Comparison of ENCODE assay signal across 1 cellular context in the genomic region with DNA sequence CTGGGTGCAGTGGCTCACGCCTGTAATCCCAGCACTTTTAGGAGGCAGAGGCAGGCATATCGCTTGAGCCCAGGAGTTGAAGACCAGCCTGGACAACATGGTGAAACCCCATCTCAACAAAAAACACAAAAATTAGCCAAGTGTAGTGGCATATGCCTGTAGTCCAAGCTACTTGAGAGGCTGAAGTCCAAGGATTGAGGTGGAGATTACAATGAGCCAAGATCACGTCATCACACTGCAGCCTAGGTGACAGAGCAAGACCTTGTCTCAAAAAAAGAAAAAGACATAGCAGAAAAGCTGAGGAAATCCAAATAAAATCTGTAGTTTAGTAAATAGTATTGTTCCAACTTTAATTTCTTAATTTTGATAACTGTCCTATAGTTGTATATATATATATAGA.
TF ChIP-seq lines count a peak whose summit lies in the region.

No MANE protein-coding gene starts in this region.

TF ChIP-seq in GM23338, 12 proteins besides CTCF, POLR2A, EP300 and RAD21 (continued from another document):
- TF ChIP-seq, protein P1, sequence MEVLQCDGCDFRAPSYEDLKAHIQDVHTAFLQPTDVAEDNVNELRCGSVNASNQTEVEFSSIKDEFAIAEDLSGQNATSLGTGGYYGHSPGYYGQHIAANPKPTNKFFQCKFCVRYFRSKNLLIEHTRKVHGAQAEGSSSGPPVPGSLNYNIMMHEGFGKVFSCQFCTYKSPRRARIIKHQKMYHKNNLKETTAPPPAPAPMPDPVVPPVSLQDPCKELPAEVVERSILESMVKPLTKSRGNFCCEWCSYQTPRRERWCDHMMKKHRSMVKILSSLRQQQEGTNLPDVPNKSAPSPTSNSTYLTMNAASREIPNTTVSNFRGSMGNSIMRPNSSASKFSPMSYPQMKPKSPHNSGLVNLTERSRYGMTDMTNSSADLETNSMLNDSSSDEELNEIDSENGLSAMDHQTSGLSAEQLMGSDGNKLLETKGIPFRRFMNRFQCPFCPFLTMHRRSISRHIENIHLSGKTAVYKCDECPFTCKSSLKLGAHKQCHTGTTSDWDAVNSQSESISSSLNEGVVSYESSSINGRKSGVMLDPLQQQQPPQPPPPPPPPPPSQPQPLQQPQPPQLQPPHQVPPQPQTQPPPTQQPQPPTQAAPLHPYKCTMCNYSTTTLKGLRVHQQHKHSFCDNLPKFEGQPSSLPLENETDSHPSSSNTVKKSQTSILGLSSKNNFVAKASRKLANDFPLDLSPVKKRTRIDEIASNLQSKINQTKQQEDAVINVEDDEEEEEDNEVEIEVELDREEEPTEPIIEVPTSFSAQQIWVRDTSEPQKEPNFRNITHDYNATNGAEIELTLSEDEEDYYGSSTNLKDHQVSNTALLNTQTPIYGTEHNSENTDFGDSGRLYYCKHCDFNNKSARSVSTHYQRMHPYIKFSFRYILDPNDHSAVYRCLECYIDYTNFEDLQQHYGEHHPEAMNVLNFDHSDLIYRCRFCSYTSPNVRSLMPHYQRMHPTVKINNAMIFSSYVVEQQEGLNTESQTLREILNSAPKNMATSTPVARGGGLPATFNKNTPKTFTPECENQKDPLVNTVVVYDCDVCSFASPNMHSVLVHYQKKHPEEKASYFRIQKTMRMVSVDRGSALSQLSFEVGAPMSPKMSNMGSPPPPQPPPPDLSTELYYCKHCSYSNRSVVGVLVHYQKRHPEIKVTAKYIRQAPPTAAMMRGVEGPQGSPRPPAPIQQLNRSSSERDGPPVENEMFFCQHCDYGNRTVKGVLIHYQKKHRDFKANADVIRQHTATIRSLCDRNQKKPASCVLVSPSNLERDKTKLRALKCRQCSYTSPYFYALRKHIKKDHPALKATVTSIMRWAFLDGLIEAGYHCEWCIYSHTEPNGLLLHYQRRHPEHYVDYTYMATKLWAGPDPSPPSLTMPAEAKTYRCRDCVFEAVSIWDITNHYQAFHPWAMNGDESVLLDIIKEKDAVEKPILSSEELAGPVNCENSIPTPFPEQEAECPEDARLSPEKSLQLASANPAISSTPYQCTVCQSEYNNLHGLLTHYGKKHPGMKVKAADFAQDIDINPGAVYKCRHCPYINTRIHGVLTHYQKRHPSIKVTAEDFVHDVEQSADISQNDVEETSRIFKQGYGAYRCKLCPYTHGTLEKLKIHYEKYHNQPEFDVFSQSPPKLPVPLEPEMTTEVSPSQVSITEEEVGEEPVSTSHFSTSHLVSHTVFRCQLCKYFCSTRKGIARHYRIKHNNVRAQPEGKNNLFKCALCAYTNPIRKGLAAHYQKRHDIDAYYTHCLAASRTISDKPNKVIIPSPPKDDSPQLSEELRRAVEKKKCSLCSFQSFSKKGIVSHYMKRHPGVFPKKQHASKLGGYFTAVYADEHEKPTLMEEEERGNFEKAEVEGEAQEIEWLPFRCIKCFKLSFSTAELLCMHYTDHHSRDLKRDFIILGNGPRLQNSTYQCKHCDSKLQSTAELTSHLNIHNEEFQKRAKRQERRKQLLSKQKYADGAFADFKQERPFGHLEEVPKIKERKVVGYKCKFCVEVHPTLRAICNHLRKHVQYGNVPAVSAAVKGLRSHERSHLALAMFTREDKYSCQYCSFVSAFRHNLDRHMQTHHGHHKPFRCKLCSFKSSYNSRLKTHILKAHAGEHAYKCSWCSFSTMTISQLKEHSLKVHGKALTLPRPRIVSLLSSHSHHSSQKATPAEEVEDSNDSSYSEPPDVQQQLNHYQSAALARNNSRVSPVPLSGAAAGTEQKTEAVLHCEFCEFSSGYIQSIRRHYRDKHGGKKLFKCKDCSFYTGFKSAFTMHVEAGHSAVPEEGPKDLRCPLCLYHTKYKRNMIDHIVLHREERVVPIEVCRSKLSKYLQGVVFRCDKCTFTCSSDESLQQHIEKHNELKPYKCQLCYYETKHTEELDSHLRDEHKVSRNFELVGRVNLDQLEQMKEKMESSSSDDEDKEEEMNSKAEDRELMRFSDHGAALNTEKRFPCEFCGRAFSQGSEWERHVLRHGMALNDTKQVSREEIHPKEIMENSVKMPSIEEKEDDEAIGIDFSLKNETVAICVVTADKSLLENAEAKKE (CRISPR knock-in tag; IDR thresholded peaks at IDR 0.05), result no peak
- TF ChIP-seq CREB1 (CRISPR knock-in tag; IDR thresholded peaks at IDR 0.05; ENCODE audit: low read depth), result no peak
- TF ChIP-seq, protein P2, sequence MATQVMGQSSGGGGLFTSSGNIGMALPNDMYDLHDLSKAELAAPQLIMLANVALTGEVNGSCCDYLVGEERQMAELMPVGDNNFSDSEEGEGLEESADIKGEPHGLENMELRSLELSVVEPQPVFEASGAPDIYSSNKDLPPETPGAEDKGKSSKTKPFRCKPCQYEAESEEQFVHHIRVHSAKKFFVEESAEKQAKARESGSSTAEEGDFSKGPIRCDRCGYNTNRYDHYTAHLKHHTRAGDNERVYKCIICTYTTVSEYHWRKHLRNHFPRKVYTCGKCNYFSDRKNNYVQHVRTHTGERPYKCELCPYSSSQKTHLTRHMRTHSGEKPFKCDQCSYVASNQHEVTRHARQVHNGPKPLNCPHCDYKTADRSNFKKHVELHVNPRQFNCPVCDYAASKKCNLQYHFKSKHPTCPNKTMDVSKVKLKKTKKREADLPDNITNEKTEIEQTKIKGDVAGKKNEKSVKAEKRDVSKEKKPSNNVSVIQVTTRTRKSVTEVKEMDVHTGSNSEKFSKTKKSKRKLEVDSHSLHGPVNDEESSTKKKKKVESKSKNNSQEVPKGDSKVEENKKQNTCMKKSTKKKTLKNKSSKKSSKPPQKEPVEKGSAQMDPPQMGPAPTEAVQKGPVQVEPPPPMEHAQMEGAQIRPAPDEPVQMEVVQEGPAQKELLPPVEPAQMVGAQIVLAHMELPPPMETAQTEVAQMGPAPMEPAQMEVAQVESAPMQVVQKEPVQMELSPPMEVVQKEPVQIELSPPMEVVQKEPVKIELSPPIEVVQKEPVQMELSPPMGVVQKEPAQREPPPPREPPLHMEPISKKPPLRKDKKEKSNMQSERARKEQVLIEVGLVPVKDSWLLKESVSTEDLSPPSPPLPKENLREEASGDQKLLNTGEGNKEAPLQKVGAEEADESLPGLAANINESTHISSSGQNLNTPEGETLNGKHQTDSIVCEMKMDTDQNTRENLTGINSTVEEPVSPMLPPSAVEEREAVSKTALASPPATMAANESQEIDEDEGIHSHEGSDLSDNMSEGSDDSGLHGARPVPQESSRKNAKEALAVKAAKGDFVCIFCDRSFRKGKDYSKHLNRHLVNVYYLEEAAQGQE (IDR thresholded peaks at IDR 0.05; ENCODE audit: unreplicated experiment), result no peak
TF ChIP-seq in GM23338: peak in this region for 0.
